6 cellular contexts compared by ENCODE assay signal in genomic region chr11:67130861-67131260, GRCh38. TPM values are rescaled to one million over a fixed set of nuclear protein-coding genes. Genes with fewer than 3 reads are reported as not detected.
DNase-seq lines count a peak whose midpoint lies in the region; ATAC-seq and TF ChIP-seq lines count a peak whose summit lies in the region.
"Not testable (repeated sequence)": the region's sequence is repeated elsewhere in the genome, so short reads cannot be mapped to it uniquely, and the experiment has no call there.

No MANE protein-coding gene starts in this region.

- H3K4me2 ChIP-seq in MM.1S (ENCODE audit: low read depth, low read length); hepatocyte: not testable (repeated sequence)

- ATAC-seq in right lobe of liver = peak in 2 of 4 donors; percentile 29 to 40

- H3K9me3 ChIP-seq in MM.1S (replicated peaks; ENCODE audit: insufficient read depth, low read length); hepatocyte (ENCODE audit: low read depth); right lobe of liver: not testable (repeated sequence)

- not testable (repeated sequence) for H3K4me3 ChIP-seq in MM.1S (ENCODE audit: low read length); hepatocyte; right lobe of liver

- not testable (repeated sequence) for H3K4me1 Mint-ChIP-seq in chondrocyte (ENCODE audit: low read depth)

- H3K36me3 ChIP-seq in MM.1S (replicated peaks; ENCODE audit: insufficient read depth, low read length); hepatocyte (replicated peaks; ENCODE audit: insufficient read depth, low read depth): not testable (repeated sequence)
- H3K36me3 ChIP-seq in right lobe of liver = peaks cover 0 to 51% (median 20%) of the 10 kb centered on the region in 4 donors

- H3K36me3 Mint-ChIP-seq in chondrocyte (ENCODE audit: low read depth) = peaks cover 24% of the 10 kb centered on the region

- not testable (repeated sequence) for TF ChIP-seq CTCF in MM.1S (IDR thresholded peaks at IDR 0.05; ENCODE audit: low read length); chondrocyte (IDR thresholded peaks at IDR 0.05); hepatocyte (IDR thresholded peaks at IDR 0.05; ENCODE audit: poor library complexity); right lobe of liver (IDR thresholded peaks at IDR 0.05)

- not testable (repeated sequence) for H3K27ac Mint-ChIP-seq in chondrocyte (ENCODE audit: unreplicated experiment)

- not testable (repeated sequence) for H3K4me3 Mint-ChIP-seq in chondrocyte (ENCODE audit: unreplicated experiment)

- not testable (repeated sequence) for H3K4me1 ChIP-seq in MM.1S (ENCODE audit: low read length); hepatocyte (ENCODE audit: insufficient read depth)
- peaks cover 0 to 14% (median 0%) of the 10 kb centered on the region in 4 donors for H3K4me1 ChIP-seq in right lobe of liver

- peaks cover 94% of the 10 kb centered on the region for H3K79me2 ChIP-seq in MM.1S (ENCODE audit: low read length)
- peaks cover 100% of the 10 kb centered on the region for H3K79me2 ChIP-seq in hepatocyte

- not testable (repeated sequence) for DNase-seq in MM.1S; hepatocyte (ENCODE audit: low spot score)
- peak; percentile 40 for DNase-seq in activated CD8-positive, alpha-beta memory T cell treated with anti-CD3 and anti-CD28 coated beads for 24 hours
- DNase-seq in chondrocyte (ENCODE audit: low spot score) (peak; percentile 30), right lobe of liver (peak in 2 of 3 donors; percentile 33 to 54)
- DNase-seq in stimulated activated CD8-positive, alpha-beta memory T cell treated with anti-CD3 and anti-CD28 coated beads, Interleukin-4, amount 100 ng/mL, for 48 hours = peak; percentile 15

- peak overlapping the region; percentile 34; the same call in 1 of the 2 replicates for H3K27ac ChIP-seq in MM.1S (ENCODE audit: low read length)
- peak overlapping the region; percentile 82 for H3K27ac ChIP-seq in hepatocyte
- H3K27ac ChIP-seq in right lobe of liver = not testable (repeated sequence)

- H4K20me1 ChIP-seq in MM.1S (ENCODE audit: insufficient read depth, low read length) = not testable (repeated sequence)
- peaks cover 43% of the 10 kb centered on the region for H4K20me1 ChIP-seq in hepatocyte (ENCODE audit: insufficient read depth, poor library complexity, severe bottlenecking)

- 93% methylated on average over 10 of the region's 10 CpGs for WGBS in hepatocyte (ENCODE audit: low lambda C conversion rate, missing lambda C conversion rate)
- WGBS in right lobe of liver (ENCODE audit: insufficient coverage, low coverage, low lambda C conversion rate, missing lambda C conversion rate) = 62% methylated on average over 9 of the region's 10 CpGs

- not testable (repeated sequence) for H3K9me3 Mint-ChIP-seq in chondrocyte (ENCODE audit: low read depth)

- H3F3A ChIP-seq in MM.1S (ENCODE audit: insufficient read depth, low read length) = not testable (repeated sequence)

- H2AFZ ChIP-seq in MM.1S (ENCODE audit: low read length); hepatocyte: not testable (repeated sequence)

- not testable (repeated sequence) for TF ChIP-seq POLR2A in right lobe of liver (IDR thresholded peaks at IDR 0.05)

- intact Hi-C loops in right lobe of liver (cut with DNase I) = not testable (repeated sequence)

- H3K27me3 ChIP-seq in MM.1S (replicated peaks; ENCODE audit: insufficient read depth, low read length); hepatocyte; right lobe of liver: not testable (repeated sequence)

- H3K9ac ChIP-seq in MM.1S (ENCODE audit: low read length) = not testable (repeated sequence)

- not testable (repeated sequence) for H3K27me3 Mint-ChIP-seq in chondrocyte (ENCODE audit: low read depth)

- H3K9me2 ChIP-seq in MM.1S (replicated peaks; ENCODE audit: insufficient read depth, low read length); hepatocyte (replicated peaks; ENCODE audit: insufficient read depth): not testable (repeated sequence)

RNA-seq across cellular contexts. Expression of gene KDM2A, which starts 11.8 kb away (rescaled TPM):
- total RNA-seq in chondrocyte (53.5 to 58.1 TPM (median 54.3 TPM) in 3 replicates), hepatocyte (41.3 and 51.2 TPM in 2 replicates), right lobe of liver (10 to 100 TPM; 23.8 to 37.1 (median 33.4) TPM)
- polyA plus RNA-seq in hepatocyte = 18.7 and 19.7 TPM in 2 replicates
